Comparison of ENCODE assay signal across 9 cellular contexts in the genomic region with DNA sequence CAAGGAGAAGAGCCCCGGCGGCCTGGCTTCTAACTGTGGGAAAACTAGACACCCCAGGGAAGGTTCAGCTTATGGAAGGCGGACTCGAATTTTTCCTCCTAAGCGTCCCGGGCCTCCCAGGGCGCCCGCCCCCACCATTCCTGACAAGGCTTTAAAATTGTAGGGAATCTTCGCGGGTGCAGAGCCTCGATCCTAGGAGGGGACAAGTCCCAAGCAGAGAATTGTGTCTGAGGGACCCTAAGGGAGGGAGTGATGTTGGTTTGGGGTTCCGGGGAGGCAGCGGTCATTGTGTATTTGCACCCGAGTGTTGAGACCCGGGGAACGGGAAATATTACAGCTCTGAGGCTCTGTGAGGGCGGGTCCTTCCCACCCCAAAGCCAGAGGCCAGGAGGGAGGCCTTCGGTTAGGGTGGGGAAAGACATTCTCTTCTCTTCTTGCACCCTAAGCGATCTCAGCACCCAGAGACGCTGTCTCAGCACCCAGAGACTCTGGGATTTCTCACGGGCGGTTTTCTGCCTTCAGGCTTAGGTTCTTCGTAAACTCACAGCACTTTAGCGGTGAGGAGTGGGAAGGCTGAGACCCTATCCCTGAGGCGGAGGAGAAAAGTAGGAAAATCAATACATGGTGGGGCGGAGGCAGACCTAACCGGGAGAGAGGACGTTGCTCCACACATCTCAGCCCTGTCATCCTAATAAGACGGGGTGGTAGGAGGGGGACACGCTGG. TPM values are rescaled to one million over a fixed set of nuclear protein-coding genes. Genes with fewer than 3 reads are reported as not detected.
A peak's percentile ranks its signal among the peaks of the same experiment; 100 is the strongest.
DNase-seq lines count a peak whose midpoint lies in the region; ATAC-seq and TF ChIP-seq lines count a peak whose summit lies in the region.
"Had no signal": no experiment of that assay in that cellular context is flagged by ENCODE, and none has a peak within 500 bp of the region (broad histone marks: within the 10 kb centered on the region; RNA-seq: fewer than 3 reads in every experiment).

No MANE protein-coding gene starts in this region.

- H3K27ac Mint-ChIP-seq in T-helper 17 cell: no peak overlapping the region

- H3K27ac ChIP-seq in rectal smooth muscle tissue (ENCODE audit: low read depth, low read length): peak overlapping the region; percentile 16
- H3K27ac ChIP-seq: cardiac muscle cell, VCaP had no signal

- peaks cover 4% of the 10 kb centered on the region for H3K9me3 ChIP-seq in T-helper 17 cell (ENCODE audit: control insufficient read depth, low read length, poor library complexity, severe bottlenecking)

- in situ Hi-C loops in GM13976 (cut with MboI; ENCODE audit: low sequenced_read_pairs, unreplicated experiment): loop anchor here (10.0 to 25.0 kb wide), 3 partner anchors 514 to 839 kb away; no protein-coding TSS in a partner anchor

- DNase-seq in GM13976 (ENCODE audit: low spot score): peak; percentile 27
- no peak for DNase-seq in T-helper 17 cell
- DNase-seq in fibroblast of the aortic adventitia (ENCODE audit: low read depth): peak; percentile 12
- no peak for DNase-seq in NCI-H526 (lab: John Stamatoyannopoulos, UW)
- DNase-seq in NCI-H1694 (lab: John Stamatoyannopoulos, UW): no peak

- no peak overlapping the region for H3K4me3 ChIP-seq in fibroblast of the aortic adventitia (ENCODE audit: low read depth, low read length)
- H3K4me3 ChIP-seq in rectal smooth muscle tissue (ENCODE audit: low read length): peak overlapping the region; percentile 42
- H3K4me3 ChIP-seq: cardiac muscle cell had no signal

- peaks cover 6% of the 10 kb centered on the region for H3K4me1 ChIP-seq in rectal smooth muscle tissue (ENCODE audit: control insufficient read depth, insufficient read depth, low read length)

- H3K4me3 Mint-ChIP-seq in T-helper 17 cell: peak overlapping the region; percentile 56

- H3K27me3 Mint-ChIP-seq in T-helper 17 cell: peaks cover 64% of the 10 kb centered on the region

- peaks cover 4% of the 10 kb centered on the region for H3K27me3 ChIP-seq in rectal smooth muscle tissue (ENCODE audit: control insufficient read depth, insufficient read depth, low read length)

- peaks cover 3% of the 10 kb centered on the region for H3K36me3 Mint-ChIP-seq in T-helper 17 cell (ENCODE audit: low read depth)

- TF ChIP-seq CTCF in GM13976 (IDR thresholded peaks at IDR 0.05; ENCODE audit: borderline replicate concordance, control extremely low read depth, extremely low read depth, insufficient read depth, missing control alignments) (no peak), fibroblast of the aortic adventitia (IDR thresholded peaks at IDR 0.05; ENCODE audit: insufficient read depth, low read length) (no peak)

- no peaks in the 10 kb centered on the region for H3K36me3 ChIP-seq in rectal smooth muscle tissue (ENCODE audit: control insufficient read depth, insufficient read depth, low read length)

- no peak for ATAC-seq in T-helper 17 cell
- no peak for ATAC-seq in GM19328 (IDR thresholded peaks at IDR 0.05; ENCODE audit: unreplicated experiment)

- peaks cover 22% of the 10 kb centered on the region for H3K4me1 Mint-ChIP-seq in T-helper 17 cell

- no peak overlapping the region for H3K9ac ChIP-seq in rectal smooth muscle tissue (ENCODE audit: low read length)

RNA-seq across cellular contexts. Expression of gene OSR1, which starts 7.6 kb away (rescaled TPM):
- total RNA-seq in T-helper 17 cell (not detected), fibroblast of the aortic adventitia (ENCODE audit: low replicate concordance) (35.8 and 117 TPM in 2 replicates)

Comparison
In these comparisons a context has a peak if more than half of its experiments do, and no peak if none do; other contexts are left out.
1. DNase-seq: peak in GM13976 (single experiment) and fibroblast of the aortic adventitia (single experiment); none in T-helper 17 cell (0 of 3), NCI-H526 (0 of 2) and NCI-H1694 (single experiment).
2. RNA of gene OSR1, which starts 7.6 kb away (total RNA-seq): 35.8 to 117 TPM in fibroblast of the aortic adventitia; not detected in T-helper 17 cell; every median in the first group is over 10 times any median in the second.